ENCODE assay signal across 9 cellular contexts in genomic region chr3:138842483-138843188, GRCh38. TPM values are rescaled to one million over a fixed set of nuclear protein-coding genes. Genes with fewer than 3 reads are reported as not detected.
DNase-seq lines count a peak whose midpoint lies in the region; ATAC-seq and TF ChIP-seq lines count a peak whose summit lies in the region.
"Had no signal": no experiment of that assay in that cellular context is flagged by ENCODE, and none has a peak within 500 bp of the region (broad histone marks: within the 10 kb centered on the region; RNA-seq: fewer than 3 reads in every experiment).

No MANE protein-coding gene starts in this region.

- POLR2A ChIA-PET in OCI-LY7 (lab: Charles Lee): interaction anchor here (1.4 kb wide), 1 partner anchor 18 kb away, joined by 4 read pairs; no protein-coding TSS in a partner anchor

- TF ChIP-seq CTCF in OCI-LY7 (conservative IDR thresholded peaks at IDR 0.05; ENCODE audit: low read length): no peak
- TF ChIP-seq CTCF in psoas muscle (IDR thresholded peaks at IDR 0.05): no peak

- in situ Hi-C loops in ACHN (cut with HindIII; ENCODE audit: low pct_ligation_motif_present, low pct_unique_long_range_greater_than_20kb, low sequenced_read_pairs): no loop called here

- H3K9me3 Mint-ChIP-seq in stimulated activated naive B cell treated with anti-CD40 and anti-IgM and Interleukin-4, amounts not matched to agents 10 μg/mL and 1 μg/mL and 100 μg/mL, for 72 hours: peaks cover 0 to 2% of the 10 kb centered on the region in 2 donors
- H3K9me3 Mint-ChIP-seq: activated CD4-positive, alpha-beta memory T cell treated with anti-CD3 and anti-CD28 coated beads, Interleukin-2, amount 10 ng/mL, durations not matched to agents 7 days and 5 days had no signal

- intact Hi-C loops in OCI-LY7 (cut with micrococcal nuclease; ENCODE audit: unreplicated experiment): no loop called here
- intact Hi-C loops in psoas muscle (cut with DNase I): no loop called here

- H3K4me3 Mint-ChIP-seq in stimulated activated naive B cell treated with anti-CD40 and anti-IgM and Interleukin-4, amounts not matched to agents 10 μg/mL and 1 μg/mL and 100 μg/mL, for 72 hours: no peak overlapping the region
- H3K4me3 Mint-ChIP-seq: activated CD4-positive, alpha-beta memory T cell treated with anti-CD3 and anti-CD28 coated beads, Interleukin-2, amount 10 ng/mL, durations not matched to agents 7 days and 5 days had no signal

- H2AFZ ChIP-seq in OCI-LY7 (ENCODE audit: low read length): no peak overlapping the region

- H3K27ac Mint-ChIP-seq in stimulated activated naive B cell treated with anti-CD40 and anti-IgM and Interleukin-4, amounts not matched to agents 10 μg/mL and 1 μg/mL and 100 μg/mL, for 72 hours: no peak overlapping the region
- H3K27ac Mint-ChIP-seq: activated CD4-positive, alpha-beta memory T cell treated with anti-CD3 and anti-CD28 coated beads, Interleukin-2, amount 10 ng/mL, durations not matched to agents 7 days and 5 days had no signal

- no TSS peak for BruUV-seq in OCI-LY7 (replicated peaks; lab: Mats Ljungman, UMichigan)

- no peaks in the 10 kb centered on the region for H3K9me3 ChIP-seq in OCI-LY7 (ENCODE audit: low read length)
- no peaks in the 10 kb centered on the region for H3K9me3 ChIP-seq in psoas muscle
- H3K9me3 ChIP-seq: right atrium auricular region had no signal

- no peak overlapping the region for H3K4me2 ChIP-seq in OCI-LY7 (ENCODE audit: low read length)

- H4K20me1 ChIP-seq in OCI-LY7 (ENCODE audit: insufficient read depth, low read length): no peaks in the 10 kb centered on the region

- no peaks in the 10 kb centered on the region for H3K27me3 ChIP-seq in psoas muscle (ENCODE audit: insufficient read depth in 3 of 3, low read length in 2 of 3)
- H3K27me3 ChIP-seq: right atrium auricular region had no signal

- peaks cover 6% of the 10 kb centered on the region for H3K4me1 ChIP-seq in OCI-LY7 (ENCODE audit: insufficient read depth, low read length, poor library complexity, severe bottlenecking)
- H3K4me1 ChIP-seq in psoas muscle: no peaks in the 10 kb centered on the region
- H3K4me1 ChIP-seq: right atrium auricular region had no signal

- no peaks in the 10 kb centered on the region for H3K36me3 Mint-ChIP-seq in stimulated activated naive B cell treated with anti-CD40 and anti-IgM and Interleukin-4, amounts not matched to agents 10 μg/mL and 1 μg/mL and 100 μg/mL, for 72 hours

- H3K36me3 ChIP-seq in OCI-LY7 (ENCODE audit: insufficient read depth, low read length) (no peaks in the 10 kb centered on the region), psoas muscle (ENCODE audit: insufficient read depth in 1 of 2, low read depth in 1 of 2) (no peaks in the 10 kb centered on the region)
- H3K36me3 ChIP-seq: right atrium auricular region had no signal

- 75 to 84% (median 77%) methylated on average over 5 of the region's 5 CpGs for WGBS in psoas muscle, 3 donors

- H3K27ac ChIP-seq in OCI-LY7 (ENCODE audit: low read depth, low read length, poor library complexity, severe bottlenecking): no peak overlapping the region
- no peak overlapping the region for H3K27ac ChIP-seq in psoas muscle
- H3K27ac ChIP-seq: right atrium auricular region had no signal

- CTCF ChIA-PET in OCI-LY7 (lab: Charles Lee; ENCODE audit: unreplicated experiment): no interaction called here

- no peaks in the 10 kb centered on the region for H3K79me2 ChIP-seq in OCI-LY7 (ENCODE audit: insufficient read depth, low read depth, low read length)

- H3K4me1 Mint-ChIP-seq in stimulated activated naive B cell treated with anti-CD40 and anti-IgM and Interleukin-4, amounts not matched to agents 10 μg/mL and 1 μg/mL and 100 μg/mL, for 72 hours: peaks cover 11 to 16% of the 10 kb centered on the region in 2 donors
- H3K4me1 Mint-ChIP-seq: activated CD4-positive, alpha-beta memory T cell treated with anti-CD3 and anti-CD28 coated beads, Interleukin-2, amount 10 ng/mL, durations not matched to agents 7 days and 5 days had no signal

- no peak overlapping the region for H3K4me3 ChIP-seq in OCI-LY7 (ENCODE audit: low read depth, low read length, poor library complexity, severe bottlenecking)
- no peak overlapping the region for H3K4me3 ChIP-seq in psoas muscle
- H3K4me3 ChIP-seq: right atrium auricular region had no signal

- peak; percentile 81 for ATAC-seq in GM19351 (IDR thresholded peaks at IDR 0.05; ENCODE audit: unreplicated experiment)
- ATAC-seq in HG02885 (IDR thresholded peaks at IDR 0.05; ENCODE audit: poor library complexity, unreplicated experiment): peak; percentile 83
- ATAC-seq in stimulated activated naive B cell treated with anti-CD40 and anti-IgM and Interleukin-4, amounts not matched to agents 10 μg/mL and 1 μg/mL and 100 μg/mL, for 72 hours (replicated peaks): peak; percentile 94 to 96
- no peak for ATAC-seq in psoas muscle
- ATAC-seq in HG03097 (IDR thresholded peaks at IDR 0.05; ENCODE audit: low FRiP score, unreplicated experiment): no peak

- H3K9me2 ChIP-seq in OCI-LY7 (ENCODE audit: insufficient read depth, low read length): no peaks in the 10 kb centered on the region

- no peaks in the 10 kb centered on the region for H3K27me3 Mint-ChIP-seq in stimulated activated naive B cell treated with anti-CD40 and anti-IgM and Interleukin-4, amounts not matched to agents 10 μg/mL and 1 μg/mL and 100 μg/mL, for 72 hours

- DNase-seq in OCI-LY7 (ENCODE audit: low spot score) (peak; percentile 11), psoas muscle (no peak), ACHN (no peak)
- DNase-seq in stimulated activated naive B cell treated with anti-CD40 and anti-IgM and Interleukin-4, amounts not matched to agents 10 μg/mL and 1 μg/mL and 100 μg/mL, for 72 hours: peak; percentile 22
- DNase-seq: activated CD4-positive, alpha-beta memory T cell treated with anti-CD3 and anti-CD28 coated beads, Interleukin-2, amount 10 ng/mL, durations not matched to agents 7 days and 5 days had no signal

RNA-seq across cellular contexts. Expression of gene PIK3CB, which starts 7.9 kb away (rescaled TPM):
- 7.1 and 8.2 TPM in 2 replicates for total RNA-seq in OCI-LY7 (2014; rRNA removed; shearing (Covaris generic))
- total RNA-seq in OCI-LY7 (2022) (22.5 and 23.6 TPM in 2 replicates), psoas muscle (10 to 100 TPM; 14.6 to 46.3 (median 24.5) TPM)
- polyA plus RNA-seq in psoas muscle: 10 to 100 TPM in 2 of 3 donors, 1 to 10 TPM in 1; 5.8 to 39.1 (median 18.1) TPM

Comparison
In these comparisons a context has a peak if more than half of its experiments do, and no peak if none do; other contexts are left out.
1. ATAC-seq: peak in GM19351 (single experiment), HG02885 (single experiment) and stimulated activated naive B cell treated with anti-CD40 and anti-IgM and Interleukin-4, amounts not matched to agents 10 μg/mL and 1 μg/mL and 100 μg/mL, for 72 hours (2 of 2); none in psoas muscle (0 of 4) and HG03097 (single experiment).
2. DNase-seq: peak in OCI-LY7 (single experiment) and stimulated activated naive B cell treated with anti-CD40 and anti-IgM and Interleukin-4, amounts not matched to agents 10 μg/mL and 1 μg/mL and 100 μg/mL, for 72 hours (single experiment); none in psoas muscle (0 of 2) and ACHN (single experiment).